Comparison of ENCODE assay signal across 8 cellular contexts in genomic region chr17:29579866-29580771, GRCh38. TPM values are rescaled to one million over a fixed set of nuclear protein-coding genes. Genes with fewer than 3 reads are reported as not detected.
DNase-seq lines count a peak whose midpoint lies in the region; ATAC-seq lines count a peak whose summit lies in the region.

No MANE protein-coding gene starts in this region.

- peak overlapping the region; percentile 14 for H3K27ac ChIP-seq in caudate nucleus (ENCODE audit: low read depth, low read length)
- H3K27ac ChIP-seq in layer of hippocampus (ENCODE audit: low read depth, low read length): peak overlapping the region; percentile 58

- peak; percentile 85 for DNase-seq in A172 (ENCODE audit: low spot score)
- DNase-seq in NCI-H345 treated with DMSO at 0.1 percent for 48 hours (lab: John Stamatoyannopoulos, UW; ENCODE audit: unreplicated experiment): peak; percentile 53
- peak; percentile 89 for DNase-seq in activated CD4-positive, CD25-positive, alpha-beta regulatory T cell treated with anti-CD3 and anti-CD28 coated beads, Interleukin-2, amount 50 U/mL, for 72 hours
- peak in 58 of 61 donors; percentile 51 to 91 (median 77) for DNase-seq in caudate nucleus (lab: John Stamatoyannopoulos, UW)
- peak; percentile 72 to 90 (median 82) for DNase-seq in stimulated activated CD4-positive, alpha-beta T cell treated with anti-CD3 and anti-CD28 coated beads, TNF-alpha, amount 100 ng/mL, for 1 hour (ENCODE audit: low read depth in 3 of 3, low spot score in 1 of 3)

- H3K27me3 ChIP-seq in layer of hippocampus (ENCODE audit: control insufficient read depth, insufficient read depth, low read length): no peaks in the 10 kb centered on the region

- ATAC-seq in GM18502 (IDR thresholded peaks at IDR 0.05; ENCODE audit: poor library complexity, unreplicated experiment): peak; percentile 77
- ATAC-seq in HG03095 (IDR thresholded peaks at IDR 0.05; ENCODE audit: unreplicated experiment): peak; percentile 58

RNA-seq across cellular contexts. Expression of gene GIT1, which starts 9.3 kb away (rescaled TPM):
- 51.8 and 53.2 TPM in 2 replicates for total RNA-seq in A172 (2014; rRNA removed; shearing (Covaris generic))

RNA-seq across cellular contexts. Expression of gene TP53I13, which starts 11.6 kb away (rescaled TPM):
- 64.1 and 68.5 TPM in 2 replicates for total RNA-seq in A172 (2014; rRNA removed; shearing (Covaris generic))

RNA-seq across cellular contexts. Expression of gene ANKRD13B, which starts 12.8 kb away (rescaled TPM):
- 17.6 and 21.8 TPM in 2 replicates for total RNA-seq in A172 (2014; rRNA removed; shearing (Covaris generic))

RNA-seq across cellular contexts. Expression of gene ABHD15, which starts 13.3 kb away (rescaled TPM):
- 11.6 and 11.7 TPM in 2 replicates for total RNA-seq in A172 (2014; rRNA removed; shearing (Covaris generic))

RNA-seq across cellular contexts. Expression of gene CORO6, which starts 42.6 kb away (rescaled TPM):
- 12.2 and 14.8 TPM in 2 replicates for total RNA-seq in A172 (2014; rRNA removed; shearing (Covaris generic))

Comparison
In these comparisons a context has a peak if more than half of its experiments do, and no peak if none do; other contexts are left out.
1. Peak in every context shown above with its lines: DNase-seq, ATAC-seq and H3K27ac ChIP-seq.